Comparison of ENCODE assay signal across 8 cellular contexts in the genomic region with DNA sequence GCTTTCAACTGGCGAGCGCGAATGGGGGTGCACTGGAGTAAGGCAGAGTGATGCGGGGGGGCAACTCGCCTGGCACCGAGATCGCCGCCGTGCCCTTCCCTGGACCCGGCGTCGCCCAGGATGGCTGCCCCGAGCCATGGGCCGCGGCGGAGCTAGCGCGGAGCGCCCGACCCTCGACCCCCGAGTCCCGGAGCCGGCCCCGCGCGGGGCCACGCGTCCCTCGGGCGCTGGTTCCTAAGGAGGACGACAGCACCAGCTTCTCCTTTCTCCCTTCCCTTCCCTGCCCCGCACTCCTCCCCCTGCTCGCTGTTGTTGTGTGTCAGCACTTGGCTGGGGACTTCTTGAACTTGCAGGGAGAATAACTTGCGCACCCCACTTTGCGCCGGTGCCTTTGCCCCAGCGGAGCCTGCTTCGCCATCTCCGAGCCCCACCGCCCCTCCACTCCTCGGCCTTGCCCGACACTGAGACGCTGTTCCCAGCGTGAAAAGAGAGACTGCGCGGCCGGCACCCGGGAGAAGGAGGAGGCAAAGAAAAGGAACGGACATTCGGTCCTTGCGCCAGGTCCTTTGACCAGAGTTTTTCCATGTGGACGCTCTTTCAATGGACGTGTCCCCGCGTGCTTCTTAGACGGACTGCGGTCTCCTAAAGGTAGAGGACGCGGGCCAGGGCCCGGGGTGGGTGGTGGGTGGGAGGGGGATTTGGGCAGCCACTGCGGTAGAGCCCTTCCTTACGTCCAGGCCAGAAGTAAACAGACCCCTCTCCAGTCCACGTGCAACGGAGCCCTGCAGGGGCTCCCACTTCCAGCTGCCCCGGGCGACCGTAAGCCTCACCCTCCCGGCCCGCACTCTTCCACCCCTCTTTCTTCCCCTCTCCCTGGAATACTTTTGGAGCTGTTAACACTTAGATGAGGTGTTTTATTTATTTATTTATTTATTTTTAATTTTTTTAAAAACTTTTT. TPM values are rescaled to one million over a fixed set of nuclear protein-coding genes. Genes with fewer than 3 reads are reported as not detected.
A peak's percentile ranks its signal among the peaks of the same experiment; 100 is the strongest.
DNase-seq lines count a peak whose midpoint lies in the region; ATAC-seq, FAIRE-seq and TF ChIP-seq lines count a peak whose summit lies in the region.

No MANE protein-coding gene starts in this region.

- H2BK20ac ChIP-seq in H1 (ENCODE audit: low read length): no peak overlapping the region

- H3K23me2 ChIP-seq in H1 (ENCODE audit: low read depth, low read length): peaks cover 22% of the 10 kb centered on the region

- no peak for TF ChIP-seq CTCF in H1 (IDR thresholded peaks at IDR 0.05; ENCODE audit: control extremely low read depth in 1 of 3, insufficient read depth in 1 of 3, low read depth in 1 of 3, low read length in 3 of 3)

- H4K91ac ChIP-seq in H1 (replicated peaks; ENCODE audit: insufficient read length, low read length): peak overlapping the region; percentile 48

- H3K14ac ChIP-seq in H1 (ENCODE audit: insufficient read length): no peak overlapping the region

- H2AFZ ChIP-seq in H1 (ENCODE audit: low read length): peak overlapping the region; percentile 34; the same call in 1 of the 2 replicates

- no peak overlapping the region; the same call in 1 of the 2 replicates for H3K18ac ChIP-seq in H1 (ENCODE audit: extremely low read depth, low read length)

- H3K27me3 ChIP-seq in HUES6 (ENCODE audit: control insufficient read depth, insufficient read depth, low read length): peaks cover 52% of the 10 kb centered on the region
- peaks cover 3 to 36% (median 26%) of the 10 kb centered on the region in 4 experiments for H3K27me3 ChIP-seq in H1 (replicated peaks in 1 of 4; ENCODE audit: control insufficient read depth in 3 of 4, extremely low read depth in 1 of 4, insufficient read depth in 3 of 4, low read length in 3 of 4)

- POLR2A ChIA-PET in H1 (lab: Charles Lee; ENCODE audit: partially characterized antibody): interaction anchor here (0.5 to 1.3 kb wide), 2 partner anchors 19 to 1997 kb away, joined by 5 read pairs; no protein-coding TSS in a partner anchor

- peak overlapping the region; percentile 83 for H3K4ac ChIP-seq in H1 (replicated peaks; ENCODE audit: insufficient read length, low read depth, low read length)

- peaks cover 8% of the 10 kb centered on the region in 2 experiments for H4K20me1 ChIP-seq in H1 (replicated peaks in 1 of 2; ENCODE audit: control insufficient read depth in 1 of 2, insufficient read depth in 2 of 2, low read length in 2 of 2)

- no peak for TF ChIP-seq RAD21 in H1 (IDR thresholded peaks at IDR 0.05 in 1 of 2, conservative IDR thresholded peaks at IDR 0.05 in 1 of 2; ENCODE audit: low read depth in 2 of 2, low read length in 2 of 2)

- H3K27ac ChIP-seq in HUES6 (ENCODE audit: low read depth, low read length): peak overlapping the region; percentile 11; the same call in 1 of the 2 replicates
- H3K27ac ChIP-seq in H1 (ENCODE audit: low read depth, low read length): no peak overlapping the region

- peak; percentile 33 for DNase-seq in GM03348 (ENCODE audit: low spot score)
- DNase-seq in H1 (ENCODE audit: low read depth in 1 of 2, low spot score in 2 of 2): peak in 1 of 2 experiments; percentile 65
- DNase-seq in medulla oblongata (ENCODE audit: extremely low spot score): peak; percentile 15
- DNase-seq in urothelium cell line (ENCODE audit: low spot score): peak; percentile 8
- DNase-seq in RCC 7860 (ENCODE audit: low spot score): no peak
- DNase-seq in GM19240 (ENCODE audit: insufficient read length, low spot score): no peak

- ATAC-seq in GM18519 (IDR thresholded peaks at IDR 0.05; ENCODE audit: low FRiP score, unreplicated experiment): no peak

- no peak for FAIRE-seq in H1 (lab: Jason Lieb, UNC)
- FAIRE-seq in urothelium cell line (lab: Jason Lieb, UNC): no peak
- no peak for FAIRE-seq in RCC 7860 (lab: Jason Lieb, UNC)

- no peak overlapping the region for H2BK15ac ChIP-seq in H1 (ENCODE audit: low read length)

- H3K36me3 ChIP-seq in HUES6 (ENCODE audit: control insufficient read depth, insufficient read depth, low read length): peaks cover 24% of the 10 kb centered on the region; the same call in 1 of the 2 replicates
- peaks cover 0 to 9% (median 0%) of the 10 kb centered on the region in 4 experiments; a peak in 2 of 8 replicates for H3K36me3 ChIP-seq in H1 (ENCODE audit: control insufficient read depth in 2 of 4, insufficient read depth in 4 of 4, low read length in 3 of 4)

- H3K4me1 ChIP-seq in HUES6 (ENCODE audit: control insufficient read depth, insufficient read depth, low read length): peaks cover 39% of the 10 kb centered on the region
- H3K4me1 ChIP-seq in H1 (replicated peaks in 1 of 4; ENCODE audit: control insufficient read depth in 3 of 4, insufficient read depth in 4 of 4, low read length in 3 of 4): peaks cover 5 to 21% (median 14%) of the 10 kb centered on the region in 4 experiments; a peak in 6 of 7 replicates

- H3K56ac ChIP-seq in H1 (replicated peaks; ENCODE audit: insufficient read length, low read depth, low read length): no peak overlapping the region

- H2AK5ac ChIP-seq in H1 (ENCODE audit: low read depth, low read length): no peak overlapping the region

- H3K79me1 ChIP-seq in H1 (ENCODE audit: low read depth, low read length): no peaks in the 10 kb centered on the region

- WGBS in H1 (ENCODE audit: extremely low coverage in 1 of 2, insufficient coverage in 1 of 2, insufficient read length in 1 of 2, insufficient replicate concordance in 2 of 2, low coverage in 1 of 2, low lambda C conversion rate in 2 of 2, missing lambda C conversion rate in 1 of 2), 2 experiments: 1% methylated on average over 42 of the region's 70 CpGs; no CpG with 5 or more reads in 1 of the 2 experiments

- 0 out of 4 replicates have a peak, but pooled peaks cover 0 to 12% of the 10 kb centered on the region in 2 experiments for H3K79me2 ChIP-seq in H1 (ENCODE audit: control insufficient read depth in 1 of 2, insufficient read depth in 2 of 2, low read length in 2 of 2)

- peak overlapping the region; percentile 70 for H3K4me3 ChIP-seq in HUES6 (ENCODE audit: low read depth, low read length)
- H3K4me3 ChIP-seq in H1 (ENCODE audit: extremely low read depth in 1 of 4, insufficient read depth in 2 of 4, low read depth in 3 of 4, low read length in 4 of 4): peak overlapping the region; percentile 55 to 79 (median 72)

- no peak overlapping the region for H3K23ac ChIP-seq in H1 (ENCODE audit: insufficient read length)

- CTCF ChIA-PET in H1 (lab: Charles Lee; ENCODE audit: partially characterized antibody): interaction anchor here (0.7 to 2.5 kb wide), 14 partner anchors 9 to 325 kb away, joined by 3 to 10 read pairs (median 5); no protein-coding TSS in a partner anchor

- H2BK120ac ChIP-seq in H1 (replicated peaks; ENCODE audit: low read depth, low read length): no peak overlapping the region

- H3K4me2 ChIP-seq in H1 (ENCODE audit: insufficient read depth in 1 of 2, low read depth in 2 of 2, low read length in 2 of 2): peak overlapping the region; percentile 89 to 99

- H3K9ac ChIP-seq in HUES6 (ENCODE audit: low read length) (peak overlapping the region; percentile 84), H1 (replicated peaks in 1 of 4; ENCODE audit: extremely low read depth in 1 of 4, low read depth in 3 of 4, low read length in 3 of 4) (peak overlapping the region in 1 of 4 experiments; percentile 25; a peak in 1 of 7 replicates)

- H3K9me3 ChIP-seq in HUES6 (ENCODE audit: control insufficient read depth, insufficient read depth, low read depth, low read length) (no peaks in the 10 kb centered on the region), H1 (ENCODE audit: insufficient read depth in 2 of 2, low read depth in 1 of 2, low read length in 1 of 2) (no peaks in the 10 kb centered on the region)

- no peak for TF ChIP-seq EP300 in H1 (IDR thresholded peaks at IDR 0.05; ENCODE audit: borderline replicate concordance in 1 of 2, low read depth in 2 of 2, low read length in 2 of 2)

- H4K8ac ChIP-seq in H1 (ENCODE audit: extremely low read depth, insufficient read depth, low read length): peak overlapping the region; percentile 45

- no peak overlapping the region for H4K5ac ChIP-seq in H1 (ENCODE audit: insufficient read length, low read depth, low read length)

- H2BK5ac ChIP-seq in H1 (ENCODE audit: low read depth, low read length): peak overlapping the region; percentile 38; the same call in 1 of the 2 replicates

- no peak for TF ChIP-seq POLR2A in H1 (IDR thresholded peaks at IDR 0.05; ENCODE audit: control extremely low read depth in 1 of 2, low read depth in 2 of 2, low read length in 2 of 2)

- H2BK12ac ChIP-seq in H1 (ENCODE audit: low read depth, low read length): 0 out of 2 replicates have a peak overlapping the region, but pooled peaks have one; percentile 32

TF ChIP-seq in H1, 55 proteins besides CTCF, POLR2A, EP300 and RAD21 (continues in another document):
- TF ChIP-seq YY1 (IDR thresholded peaks at IDR 0.05; ENCODE audit: low read depth, low read length) (no peak), ATF3 (IDR thresholded peaks at IDR 0.05; ENCODE audit: insufficient read depth, low read depth, low read length) (no peak), BCL11A (IDR thresholded peaks at IDR 0.05; ENCODE audit: low read depth in 2 of 2, low read length in 2 of 2) (no peak), KDM1A (IDR thresholded peaks at IDR 0.05; ENCODE audit: borderline replicate concordance, low read length) (no peak), POLR2AphosphoS5 (IDR thresholded peaks at IDR 0.05; ENCODE audit: low read depth, low read length) (no peak), RFX5 (IDR thresholded peaks at IDR 0.05; ENCODE audit: borderline replicate concordance, low read depth, low read length) (no peak), KDM4A (IDR thresholded peaks at IDR 0.05; ENCODE audit: low read depth, low read length, severe bottlenecking) (peak; percentile 89), POU5F1 (IDR thresholded peaks at IDR 0.05; ENCODE audit: low read depth, low read length) (no peak), FOSL1 (IDR thresholded peaks at IDR 0.05; ENCODE audit: insufficient read depth, low read depth, low read length) (no peak), EGR1 (IDR thresholded peaks at IDR 0.05; ENCODE audit: borderline replicate concordance, low read depth, low read length) (no peak), CTBP2 (IDR thresholded peaks at IDR 0.05; ENCODE audit: borderline replicate concordance, insufficient read depth, insufficient read length, low read length) (no peak)

RNA-seq across cellular contexts. Expression of gene BMP2, which starts 1.0 kb away (rescaled TPM):
- total RNA-seq in H1 (2021; fragmentation: NEBNext Ultra II Directional; extraction: Animal tissue kit (Norgen Biotek cat#: 25700)): 3.6 and 4.0 TPM in 2 replicates
- 1.8 TPM in 2 replicates for polyA plus RNA-seq in H1 (2011; rRNA removed)
- polyA plus RNA-seq in H1 (2011; cell fraction: cytosol; rRNA removed): 1.00 TPM
- 1.0 TPM for polyA plus RNA-seq in H1 (2011; cell fraction: nucleus; rRNA removed)
- 2.7 to 3.7 TPM (median 3.2 TPM) in 4 replicates for polyA plus RNA-seq in H1 (2012, experiment 1 of 2)
- polyA plus RNA-seq in H1 (2012, experiment 2 of 2): 2.2 TPM
- polyA plus RNA-seq in H1 (2013, experiment 1 of 2): 2.4 TPM
- polyA plus RNA-seq in H1 (2013, experiment 2 of 2): 2.6 TPM
- polyA minus RNA-seq in H1 (2011; rRNA and poly(A)+ RNA removed): 2.1 and 2.9 TPM in 2 replicates
- 1.9 TPM for polyA minus RNA-seq in H1 (2011; cell fraction: cytosol; rRNA and poly(A)+ RNA removed)
- polyA minus RNA-seq in H1 (2011; cell fraction: nucleus; rRNA and poly(A)+ RNA removed): 2.8 TPM

Comparison
In these comparisons a context has a peak if more than half of its experiments do, and no peak if none do; other contexts are left out.
1. DNase-seq: peak in GM03348 (single experiment), medulla oblongata (single experiment) and urothelium cell line (single experiment); none in RCC 7860 (single experiment) and GM19240 (single experiment).